20 cellular contexts compared by ENCODE assay signal in genomic region chr7:157676001-157676400, GRCh38.
DNase-seq lines count a peak whose midpoint lies in the region; ATAC-seq and TF ChIP-seq lines count a peak whose summit lies in the region.
"Had no signal": no experiment of that assay in that cellular context is flagged by ENCODE, and none has a peak within 500 bp of the region (broad histone marks: within the 10 kb centered on the region; RNA-seq: fewer than 3 reads in every experiment).

No MANE protein-coding gene starts in this region.

- H3K36me3 Mint-ChIP-seq in CD14-positive monocyte: no peaks in the 10 kb centered on the region
- no peaks in the 10 kb centered on the region for H3K36me3 Mint-ChIP-seq in activated naive CD8-positive, alpha-beta T cell treated with anti-CD3 and anti-CD28 coated beads, Interleukin-2, amount 50 U/mL, for 24 hours (ENCODE audit: low read depth)

- no peak for TF ChIP-seq CTCF in CD14-positive monocyte (IDR thresholded peaks at IDR 0.05)
- no peak for TF ChIP-seq CTCF in HCT116 (IDR thresholded peaks at IDR 0.05 in 2 of 3, conservative IDR thresholded peaks at IDR 0.05 in 1 of 3; ENCODE audit: borderline replicate concordance in 1 of 3, insufficient read depth in 1 of 3, low read depth in 2 of 3, low read length in 2 of 3)
- no peak for TF ChIP-seq CTCF in WERI-Rb-1 (IDR thresholded peaks at IDR 0.05; ENCODE audit: low read depth, low read length)

- no peak overlapping the region for H3K27ac ChIP-seq in HCT116 (ENCODE audit: low read depth, low read length)
- H3K27ac ChIP-seq in WERI-Rb-1: no peak overlapping the region
- H3K27ac ChIP-seq: ascending aorta, prostate gland, SJSA1, skin epidermis had no signal

- H3K9me3 ChIP-seq in HCT116 (ENCODE audit: control insufficient read depth in 1 of 2, insufficient read depth in 1 of 2, low read depth in 1 of 2, low read length in 2 of 2) (no peaks in the 10 kb centered on the region), WERI-Rb-1 (ENCODE audit: severe bottlenecking) (no peaks in the 10 kb centered on the region)
- H3K9me3 ChIP-seq: ascending aorta, prostate gland had no signal

- RAD21 ChIA-PET in HCT116 (lab: Charles Lee; ENCODE audit: low non-redundant PET in 1 of 2, low total read pairs in 2 of 2, uncharacterized antibody in 2 of 2, unreplicated experiment in 2 of 2): no interaction called here

- H3K4me3 Mint-ChIP-seq in CD14-positive monocyte: no peak overlapping the region
- no peak overlapping the region for H3K4me3 Mint-ChIP-seq in activated naive CD8-positive, alpha-beta T cell treated with anti-CD3 and anti-CD28 coated beads, Interleukin-2, amount 50 U/mL, for 24 hours

- intact Hi-C loops in CD14-positive monocyte (cut with micrococcal nuclease): no loop called here
- intact Hi-C loops in HCT116 (cut with micrococcal nuclease): no loop called here

- H3K36me3 ChIP-seq in HCT116 (ENCODE audit: control insufficient read depth in 1 of 2, insufficient read depth in 2 of 2, low read length in 2 of 2): no peaks in the 10 kb centered on the region
- H3K36me3 ChIP-seq in WERI-Rb-1: no peaks in the 10 kb centered on the region; the same call in 1 of the 2 replicates
- H3K36me3 ChIP-seq: ascending aorta, prostate gland, SJSA1 had no signal

- no peaks in the 10 kb centered on the region for H4K20me1 ChIP-seq in HCT116 (ENCODE audit: insufficient read depth)

- H2AFZ ChIP-seq in HCT116 (ENCODE audit: low read depth, low read length, poor library complexity, severe bottlenecking): no peak overlapping the region

- H3K79me2 ChIP-seq in HCT116 (ENCODE audit: insufficient read depth, low read length): peaks cover 8% of the 10 kb centered on the region

- CTCF ChIA-PET in HCT116 (lab: Charles Lee): no interaction called here

- TF ChIP-seq POLR2A in HCT116 (IDR thresholded peaks at IDR 0.05; ENCODE audit: borderline replicate concordance, extremely low read depth, insufficient read depth, insufficient read length): no peak

- H3K4me2 ChIP-seq in HCT116 (ENCODE audit: low read length): no peak overlapping the region

- peak; percentile 63 for ATAC-seq in HCT116
- no peak for ATAC-seq in activated naive CD8-positive, alpha-beta T cell treated with anti-CD3 and anti-CD28 coated beads, Interleukin-2, amount 50 U/mL, for 24 hours
- ATAC-seq: left lobe of liver, T-helper 17 cell had no signal

- H3K4me3 ChIP-seq in HCT116 (replicated peaks in 1 of 2; ENCODE audit: low read depth in 1 of 2, low read length in 2 of 2) (no peak overlapping the region), WERI-Rb-1 (ENCODE audit: low read depth, low read length) (no peak overlapping the region)
- H3K4me3 ChIP-seq: ascending aorta, prostate gland, SJSA1, skin epidermis had no signal

- H3K27me3 ChIP-seq in HCT116 (ENCODE audit: insufficient read depth, low read length) (no peaks in the 10 kb centered on the region), WERI-Rb-1 (ENCODE audit: insufficient read depth, low read depth, severe bottlenecking) (no peaks in the 10 kb centered on the region)
- H3K27me3 ChIP-seq: ascending aorta, SJSA1 had no signal

- H3K4me1 ChIP-seq in HCT116 (ENCODE audit: control insufficient read depth in 1 of 2, insufficient read depth in 2 of 2, low read length in 2 of 2): peaks cover 13 to 25% of the 10 kb centered on the region in 2 experiments
- H3K4me1 ChIP-seq: ascending aorta, prostate gland had no signal

- H3K9me2 ChIP-seq in HCT116 (ENCODE audit: insufficient read depth): no peaks in the 10 kb centered on the region

- H3K27me3 Mint-ChIP-seq in CD14-positive monocyte (ENCODE audit: low read depth in 3 of 3): peaks cover 39 to 53% (median 51%) of the 10 kb centered on the region in 3 donors
- peaks cover 49% of the 10 kb centered on the region for H3K27me3 Mint-ChIP-seq in activated naive CD8-positive, alpha-beta T cell treated with anti-CD3 and anti-CD28 coated beads, Interleukin-2, amount 50 U/mL, for 24 hours

- BruUV-seq in HCT116 (replicated peaks; lab: Mats Ljungman, UMichigan): no TSS peak

- H3K27ac Mint-ChIP-seq in CD14-positive monocyte: no peak overlapping the region
- H3K27ac Mint-ChIP-seq in activated naive CD8-positive, alpha-beta T cell treated with anti-CD3 and anti-CD28 coated beads, Interleukin-2, amount 50 U/mL, for 24 hours: no peak overlapping the region
- H3K27ac Mint-ChIP-seq: T-helper 17 cell had no signal

- H3K9ac ChIP-seq in HCT116 (ENCODE audit: low read length): no peak overlapping the region

- no peaks in the 10 kb centered on the region for H3K4me1 Mint-ChIP-seq in CD14-positive monocyte
- no peaks in the 10 kb centered on the region for H3K4me1 Mint-ChIP-seq in activated naive CD8-positive, alpha-beta T cell treated with anti-CD3 and anti-CD28 coated beads, Interleukin-2, amount 50 U/mL, for 24 hours

- H3K9me3 Mint-ChIP-seq in CD14-positive monocyte: peaks cover 0 to 4% (median 0%) of the 10 kb centered on the region in 7 donors
- no peaks in the 10 kb centered on the region for H3K9me3 Mint-ChIP-seq in activated naive CD8-positive, alpha-beta T cell treated with anti-CD3 and anti-CD28 coated beads, Interleukin-2, amount 50 U/mL, for 24 hours

- peak; percentile 19 for DNase-seq in CD14-positive monocyte (ENCODE audit: low spot score)
- no peak for DNase-seq in HCT116 (ENCODE audit: low read depth, low spot score)
- DNase-seq in WERI-Rb-1: peak; percentile 9
- DNase-seq in mesenteric fat pad (ENCODE audit: low spot score): peak; percentile 77
- DNase-seq in SHP77 treated with DMSO at 0.1 percent for 48 hours (lab: John Stamatoyannopoulos, UW): no peak
- no peak for DNase-seq in putamen (ENCODE audit: low spot score)
- DNase-seq in NCI-H1930 (lab: John Stamatoyannopoulos, UW): no peak
- no peak for DNase-seq in activated naive CD8-positive, alpha-beta T cell treated with anti-CD3 and anti-CD28 coated beads, Interleukin-2, amount 50 U/mL, for 24 hours
- DNase-seq: activated CD4-positive, alpha-beta T cell treated with anti-CD3 and anti-CD28 coated beads, Interleukin-2, amount 50 U/mL, for 48 hours; DMS79; effector memory CD4-positive, alpha-beta T cell; NCI-H1105 treated with DMSO at 0.1 percent for 48 hours; NCI-H82; stimulated activated CD4-positive, alpha-beta T cell treated with anti-CD3 and anti-CD28 coated beads, Interleukin-4, amount 100 ng/mL, for 1 hour; T-helper 17 cell had no signal

- TF ChIP-seq RAD21 in HCT116 (IDR thresholded peaks at IDR 0.05; ENCODE audit: low read depth): no peak

- POLR2A ChIA-PET in HCT116 (lab: Charles Lee): no interaction called here

TF ChIP-seq in HCT116, 20 proteins besides CTCF, POLR2A, EP300 and RAD21:
- TF ChIP-seq ELF1 (IDR thresholded peaks at IDR 0.05; ENCODE audit: borderline replicate concordance, low read depth): no peak
- no peak for TF ChIP-seq CEBPB (IDR thresholded peaks at IDR 0.05; ENCODE audit: low read depth)
- TF ChIP-seq JUND (IDR thresholded peaks at IDR 0.05): no peak

Comparison
In these comparisons a context has a peak if more than half of its experiments do, and no peak if none do; other contexts are left out.
1. DNase-seq: peak in CD14-positive monocyte (single experiment), WERI-Rb-1 (single experiment) and mesenteric fat pad (single experiment); none in HCT116 (single experiment), SHP77 treated with DMSO at 0.1 percent for 48 hours (single experiment), putamen (single experiment), NCI-H1930 (0 of 2) and activated naive CD8-positive, alpha-beta T cell treated with anti-CD3 and anti-CD28 coated beads, Interleukin-2, amount 50 U/mL, for 24 hours (single experiment).